ENCODE assay signal across 16 cellular contexts in genomic region chr4:18390655-18391369, GRCh38.
DNase-seq lines count a peak whose midpoint lies in the region; ATAC-seq and TF ChIP-seq lines count a peak whose summit lies in the region.
"Had no signal": no experiment of that assay in that cellular context is flagged by ENCODE, and none has a peak within 500 bp of the region (broad histone marks: within the 10 kb centered on the region; RNA-seq: fewer than 3 reads in every experiment).

No MANE protein-coding gene starts in this region.

- POLR2A ChIA-PET in RWPE1 (lab: Yijun Ruan, JAX; ENCODE audit: low non-redundant PET) = no interaction called here

- H3K27me3 ChIP-seq in fibroblast of lung (ENCODE audit: control insufficient read depth, insufficient read depth, low read length) = no peaks in the 10 kb centered on the region
- H3K27me3 ChIP-seq in neuron (ENCODE audit: insufficient read depth, low read length) = no peaks in the 10 kb centered on the region
- H3K27me3 ChIP-seq in heart left ventricle = no peaks in the 10 kb centered on the region
- H3K27me3 ChIP-seq: BLaER1, spleen, tibial artery had no signal

- no peaks in the 10 kb centered on the region for H4K20me1 ChIP-seq in fibroblast of lung (ENCODE audit: control insufficient read depth, extremely low read depth, insufficient read depth, low read length)
- H4K20me1 ChIP-seq: BLaER1 had no signal

- H3K36me3 ChIP-seq in fibroblast of lung (ENCODE audit: control insufficient read depth, insufficient read depth, low read length) (no peaks in the 10 kb centered on the region), neuron (ENCODE audit: insufficient read depth, low read length) (no peaks in the 10 kb centered on the region), heart left ventricle (no peaks in the 10 kb centered on the region)
- H3K36me3 ChIP-seq: BLaER1, spleen, tibial artery had no signal

- no peaks in the 10 kb centered on the region for H3K79me2 ChIP-seq in fibroblast of lung (ENCODE audit: control insufficient read depth, insufficient read depth, low read length)

- H3K4me2 ChIP-seq in fibroblast of lung (ENCODE audit: extremely low read depth, insufficient read depth, low read length) = no peak overlapping the region
- H3K4me2 ChIP-seq: BLaER1 had no signal

- CTCF ChIA-PET in RWPE1 (lab: Yijun Ruan, JAX) = interaction anchor here (0.6 kb wide), 1 partner anchor 30 kb away, joined by 3 read pairs; no protein-coding TSS in a partner anchor

- H3K4me1 ChIP-seq in fibroblast of lung (ENCODE audit: control insufficient read depth, extremely low read depth, insufficient read depth, low read length) = no peaks in the 10 kb centered on the region
- peaks cover 44% of the 10 kb centered on the region for H3K4me1 ChIP-seq in neuron (ENCODE audit: insufficient read depth, low read length)
- H3K4me1 ChIP-seq in heart left ventricle = no peaks in the 10 kb centered on the region
- H3K4me1 ChIP-seq: BLaER1, psoas muscle, spleen, tibial artery had no signal

- H3K4me3 ChIP-seq in fibroblast of lung (replicated peaks in 1 of 4; ENCODE audit: control extremely low read depth in 1 of 4, insufficient read depth in 1 of 4, low read depth in 3 of 4, low read length in 4 of 4) = no peak overlapping the region
- H3K4me3 ChIP-seq in neuron (ENCODE audit: low read length) = peak overlapping the region; percentile 15
- H3K4me3 ChIP-seq in heart left ventricle = no peak overlapping the region
- H3K4me3 ChIP-seq: BLaER1, psoas muscle, spleen, tibial artery had no signal

- H3K27ac ChIP-seq in RWPE1 (no peak overlapping the region), fibroblast of lung (ENCODE audit: insufficient read depth, low read length) (no peak overlapping the region), heart left ventricle (no peak overlapping the region)
- H3K27ac ChIP-seq: BLaER1, psoas muscle, spleen, tibial artery had no signal

- ATAC-seq in heart left ventricle = no peak
- ATAC-seq: psoas muscle had no signal

- WGBS in heart left ventricle, 4 donors = 75 to 83% (median 78%) methylated on average over 5 of the region's 5 CpGs

- TF ChIP-seq CTCF in RWPE1 (conservative IDR thresholded peaks at IDR 0.05; ENCODE audit: low read depth) = no peak
- no peak for TF ChIP-seq CTCF in fibroblast of lung (conservative IDR thresholded peaks at IDR 0.05 in 1 of 2, IDR thresholded peaks at IDR 0.05 in 1 of 2; ENCODE audit: low read depth in 1 of 2, low read length in 2 of 2)
- TF ChIP-seq CTCF in heart left ventricle (IDR thresholded peaks at IDR 0.05) = no peak

- TF ChIP-seq POLR2A in heart left ventricle (IDR thresholded peaks at IDR 0.05) = no peak

- H3K9ac ChIP-seq in fibroblast of lung (ENCODE audit: insufficient read depth, low read length) = no peak overlapping the region
- H3K9ac ChIP-seq: BLaER1 had no signal

- peak; percentile 27 for DNase-seq in ELR (ENCODE audit: low read depth)
- DNase-seq in RWPE1 (ENCODE audit: low spot score) = peak; percentile 4
- peak; percentile 0 to 6 for DNase-seq in fibroblast of lung (ENCODE audit: low read depth in 2 of 2)
- no peak for DNase-seq in NCI-H1048 (lab: John Stamatoyannopoulos, UW)
- DNase-seq in NAMALWA (ENCODE audit: low spot score) = no peak
- no peak for DNase-seq in DMS79 (lab: John Stamatoyannopoulos, UW)
- DNase-seq in heart left ventricle = no peak
- DNase-seq: activated B cell treated with CpG ODN at 0.5 μM for 24 hours, foreskin fibroblast, NCI-H146, psoas muscle, Right ventricle myocardium superior, spleen, tibial artery had no signal

- intact Hi-C loops in heart left ventricle (cut with DNase I) = no loop called here

- H3K9me3 ChIP-seq in fibroblast of lung (ENCODE audit: control insufficient read depth, insufficient read depth, low read depth, low read length) (no peaks in the 10 kb centered on the region), neuron (ENCODE audit: low read length) (no peaks in the 10 kb centered on the region), heart left ventricle (no peaks in the 10 kb centered on the region)
- H3K9me3 ChIP-seq: psoas muscle, spleen, tibial artery had no signal

- H2AFZ ChIP-seq in fibroblast of lung (ENCODE audit: low read length) (no peak overlapping the region), neuron (ENCODE audit: low read depth, low read length) (no peak overlapping the region)

Comparison
In these comparisons a context has a peak if more than half of its experiments do, and no peak if none do; other contexts are left out.
1. DNase-seq: peak in ELR (single experiment), RWPE1 (single experiment) and fibroblast of lung (2 of 2); none in NCI-H1048 (single experiment), NAMALWA (single experiment), DMS79 (single experiment) and heart left ventricle (0 of 5).